ENCODE assay signal across 2 cellular contexts in genomic region chr6:30862156-30862875, GRCh38.
TF ChIP-seq lines count a peak whose summit lies in the region.

No MANE protein-coding gene starts in this region.

TF ChIP-seq in IMR-90, 13 proteins besides CTCF, POLR2A, EP300 and RAD21:
- no peak for TF ChIP-seq MAFK (IDR thresholded peaks at IDR 0.05; ENCODE audit: low read depth, low read length)
- no peak for TF ChIP-seq RCOR1 (IDR thresholded peaks at IDR 0.05; ENCODE audit: insufficient replicate concordance, low read length)
- TF ChIP-seq MXI1 (IDR thresholded peaks at IDR 0.05; ENCODE audit: borderline replicate concordance, low read depth, low read length): no peak
- TF ChIP-seq CEBPB (IDR thresholded peaks at IDR 0.05; ENCODE audit: low read depth, low read length): no peak
- TF ChIP-seq CHD1 (IDR thresholded peaks at IDR 0.05; ENCODE audit: low read depth, low read length): no peak
- TF ChIP-seq USF2 (IDR thresholded peaks at IDR 0.05; ENCODE audit: low read depth, low read length): no peak
- no peak for TF ChIP-seq RFX5 (IDR thresholded peaks at IDR 0.05; ENCODE audit: low read depth, low read length)
- TF ChIP-seq MAZ (IDR thresholded peaks at IDR 0.05; ENCODE audit: borderline replicate concordance, low read depth, low read length): no peak

TF ChIP-seq in H1, 55 proteins besides CTCF, POLR2A, EP300 and RAD21:
- no peak for TF ChIP-seq MAX (IDR thresholded peaks at IDR 0.05)
- no peak for TF ChIP-seq RFX5 (IDR thresholded peaks at IDR 0.05; ENCODE audit: borderline replicate concordance, low read depth, low read length)
- no peak for TF ChIP-seq GTF2F1 (IDR thresholded peaks at IDR 0.05; ENCODE audit: borderline replicate concordance, low read depth, low read length)
- no peak for TF ChIP-seq EZH2 (IDR thresholded peaks at IDR 0.05; ENCODE audit: low read depth, low read length, severe bottlenecking)
- TF ChIP-seq HDAC6 (IDR thresholded peaks at IDR 0.05; ENCODE audit: low read depth, low read length): no peak
- TF ChIP-seq USF2 (IDR thresholded peaks at IDR 0.05; ENCODE audit: low read length): no peak
TF ChIP-seq in H1: peak in this region for 0.
